12 cellular contexts compared by ENCODE assay signal in the genomic region with DNA sequence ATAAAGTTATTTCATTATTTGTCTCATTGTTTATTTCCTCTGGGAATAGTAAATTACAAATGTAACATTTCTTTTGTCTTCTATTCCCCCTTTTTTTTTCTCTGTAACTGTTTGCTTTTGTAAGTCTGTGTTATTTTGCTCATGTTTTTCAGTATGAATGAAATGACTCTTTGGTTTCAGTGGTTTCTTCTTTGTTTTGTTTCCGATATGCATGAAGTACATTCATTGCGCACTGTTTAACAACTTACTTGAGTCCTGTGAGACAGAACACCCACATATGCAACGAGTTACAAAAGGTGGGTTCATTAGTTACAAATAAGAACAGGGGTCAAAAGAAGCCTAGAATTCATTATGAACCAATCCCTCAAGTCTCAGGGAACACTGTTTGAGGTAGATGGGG.
DNase-seq lines count a peak whose midpoint lies in the region; ATAC-seq lines count a peak whose summit lies in the region.
"Had no signal": no experiment of that assay in that cellular context is flagged by ENCODE, and none has a peak within 500 bp of the region (broad histone marks: within the 10 kb centered on the region; RNA-seq: fewer than 3 reads in every experiment).

No MANE protein-coding gene starts in this region.

- H3K9me3 ChIP-seq in right cardiac atrium (ENCODE audit: control insufficient read depth, low read length), result no peaks in the 10 kb centered on the region

- no peak overlapping the region for H3K4me3 ChIP-seq in right cardiac atrium (ENCODE audit: low read length)

- no peak overlapping the region for H3K27ac ChIP-seq in right cardiac atrium (ENCODE audit: low read length)
- H3K27ac ChIP-seq: RWPE1 had no signal

- H3K4me1 ChIP-seq in right cardiac atrium (ENCODE audit: control insufficient read depth, insufficient read depth, low read length), result no peaks in the 10 kb centered on the region

- H3K27me3 ChIP-seq in right cardiac atrium (ENCODE audit: control insufficient read depth, insufficient read depth), result no peaks in the 10 kb centered on the region

- no peak for DNase-seq in right cardiac atrium
- no peak for DNase-seq in RKO (ENCODE audit: low spot score)
- no peak for DNase-seq in mesenteric fat pad (ENCODE audit: low spot score)
- DNase-seq in epidermal melanocyte (ENCODE audit: insufficient read length, low spot score), result no peak
- DNase-seq: immature natural killer cell; NCI-H226; stimulated activated CD4-positive, alpha-beta T cell treated with anti-CD3 and anti-CD28 coated beads, Interleukin-4, amount 100 ng/mL, for 4 hours had no signal

- 84% methylated on average over 3 of the region's 3 CpGs for WGBS in right cardiac atrium

- ATAC-seq in GM18519 (IDR thresholded peaks at IDR 0.05; ENCODE audit: low FRiP score, unreplicated experiment), result peak; percentile 99
- peak; percentile 89 for ATAC-seq in GM21381 (IDR thresholded peaks at IDR 0.05; ENCODE audit: unreplicated experiment)
- peak; percentile 58 for ATAC-seq in HG02970 (IDR thresholded peaks at IDR 0.05; ENCODE audit: low FRiP score, unreplicated experiment)
- ATAC-seq in HG03558 (IDR thresholded peaks at IDR 0.05; ENCODE audit: extremely low read depth, unreplicated experiment), result peak; percentile 93
- ATAC-seq in right cardiac atrium, result no peak

- intact Hi-C loops in right cardiac atrium (cut with DNase I), result no loop called here

Comparison
In these comparisons a context has a peak if more than half of its experiments do, and no peak if none do; other contexts are left out.
1. ATAC-seq: peak in GM18519 (single experiment), GM21381 (single experiment), HG02970 (single experiment) and HG03558 (single experiment); none in right cardiac atrium (0 of 2).